ENCODE assay signal across 30 cellular contexts in the genomic region with DNA sequence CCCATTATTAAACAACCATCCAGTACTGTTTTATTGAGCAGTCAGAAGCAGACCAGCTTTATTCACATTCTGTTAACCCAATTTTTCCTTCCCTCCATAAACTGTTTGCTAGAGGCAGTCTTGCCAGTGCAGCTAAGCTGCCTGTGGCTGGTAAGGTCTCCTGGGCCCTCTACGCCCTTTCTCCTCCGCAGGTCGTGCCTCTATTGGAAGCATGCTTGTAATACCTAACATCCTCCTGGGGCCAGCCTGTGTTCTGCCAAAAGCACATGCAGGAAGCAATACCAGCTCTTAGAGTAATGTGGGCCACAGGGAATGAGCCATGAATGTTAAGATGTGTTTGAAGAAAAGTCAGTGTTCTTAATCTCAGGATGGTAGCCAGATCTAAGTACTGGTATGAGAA. TPM values are rescaled to one million over a fixed set of nuclear protein-coding genes. Genes with fewer than 3 reads are reported as not detected.
DNase-seq lines count a peak whose midpoint lies in the region; ATAC-seq and TF ChIP-seq lines count a peak whose summit lies in the region.
"Had no signal": no experiment of that assay in that cellular context is flagged by ENCODE, and none has a peak within 500 bp of the region (broad histone marks: within the 10 kb centered on the region; RNA-seq: fewer than 3 reads in every experiment).

No MANE protein-coding gene starts in this region.

- POLR2A ChIA-PET in activated B cell treated with CpG ODN at 0.5 μM for 24 hours (lab: Charles Lee) (interaction anchor here (1.9 to 2.4 kb wide), 2 partner anchors 9 to 30 kb away, joined by 10 to 18 read pairs; no protein-coding TSS in a partner anchor), PC-3 (lab: Charles Lee; ENCODE audit: unreplicated experiment) (no interaction called here)

- H2AFZ ChIP-seq in PC-3 (ENCODE audit: low read length), result no peak overlapping the region

- intact Hi-C loops in activated B cell treated with CpG ODN at 0.5 μM for 24 hours (cut with micrococcal nuclease), result no loop called here
- intact Hi-C loops in sciatic nerve (cut with DNase I), result no loop called here
- intact Hi-C loops in PC-3 (cut with micrococcal nuclease), result no loop called here

- H4K20me1 ChIP-seq in BLaER1 (no peaks in the 10 kb centered on the region), PC-3 (ENCODE audit: low read length) (no peaks in the 10 kb centered on the region)

- peak overlapping the region in 2 of 3 donors; percentile 44 to 45 for H3K27ac Mint-ChIP-seq in CD4-positive, CD25-positive, alpha-beta regulatory T cell
- H3K27ac Mint-ChIP-seq in activated B cell treated with CpG ODN at 0.5 μM for 24 hours, result peak overlapping the region; percentile 25
- H3K27ac Mint-ChIP-seq: activated T-cell treated with anti-CD3 and anti-CD28 coated beads, Interleukin-2, amount 50 U/mL, for 72 hours; immature natural killer cell had no signal

- H3K9me3 ChIP-seq in BLaER1 (no peaks in the 10 kb centered on the region), PC-3 (ENCODE audit: low read length) (no peaks in the 10 kb centered on the region)
- no peaks in the 10 kb centered on the region for H3K9me3 ChIP-seq in CD4-positive, CD25-positive, alpha-beta regulatory T cell (ENCODE audit: control insufficient read depth in 2 of 2, low read length in 2 of 2)
- H3K9me3 ChIP-seq: spleen, tibial nerve had no signal

- BruUV-seq in PC-3 (replicated peaks; lab: Mats Ljungman, UMichigan), result no TSS peak

- H3K9ac ChIP-seq in BLaER1, result no peak overlapping the region
- H3K9ac ChIP-seq in PC-3 (ENCODE audit: low read length), result no peak overlapping the region

- H3K27me3 ChIP-seq in BLaER1 (no peaks in the 10 kb centered on the region), PC-3 (ENCODE audit: low read length) (peaks cover 75% of the 10 kb centered on the region)
- H3K27me3 ChIP-seq in CD4-positive, CD25-positive, alpha-beta regulatory T cell (ENCODE audit: control insufficient read depth, insufficient read depth, low read length), result no peaks in the 10 kb centered on the region
- H3K27me3 ChIP-seq: spleen, tibial nerve had no signal

- no peak for DNase-seq in CD4-positive, CD25-positive, alpha-beta regulatory T cell
- DNase-seq in activated B cell treated with CpG ODN at 0.5 μM for 24 hours, result no peak
- DNase-seq in sciatic nerve (ENCODE audit: low spot score), result no peak
- DNase-seq in NCI-H1092 treated with DMSO at 0.1 percent for 48 hours (lab: John Stamatoyannopoulos, UW), result no peak
- DNase-seq in PC-3, result no peak
- DNase-seq in NCI-H510A (lab: John Stamatoyannopoulos, UW), result no peak
- DNase-seq: activated T-cell treated with anti-CD3 and anti-CD28 coated beads, Interleukin-2, amount 50 U/mL, for 72 hours; Calu3; caudate nucleus; DND-41; effector memory CD4-positive, alpha-beta T cell; GF-D8; GOT3; immature natural killer cell; left cardiac atrium; NCI-H1048; NCI-H2029 treated with DMSO at 0.1 percent for 48 hours; NCI-H748 treated with DMSO at 0.1 percent for 48 hours; right cardiac atrium; SHP77; spleen; stimulated activated CD8-positive, alpha-beta memory T cell treated with anti-CD3 and anti-CD28 coated beads, Interleukin-4, amount 100 ng/mL, for 48 hours had no signal

- H3K4me3 ChIP-seq in BLaER1 (no peak overlapping the region), PC-3 (ENCODE audit: low read length) (no peak overlapping the region)
- no peak overlapping the region for H3K4me3 ChIP-seq in CD4-positive, CD25-positive, alpha-beta regulatory T cell (ENCODE audit: low read depth, low read length)
- H3K4me3 ChIP-seq: coronary artery, spleen, tibial nerve had no signal

- H3K9me2 ChIP-seq in PC-3 (replicated peaks; ENCODE audit: low read length), result no peaks in the 10 kb centered on the region

- CTCF ChIA-PET in activated B cell treated with CpG ODN at 0.5 μM for 24 hours (lab: Charles Lee), result no interaction called here
- CTCF ChIA-PET in PC-3 (lab: Charles Lee), result no interaction called here

- H3K36me3 ChIP-seq in BLaER1 (no peaks in the 10 kb centered on the region), PC-3 (ENCODE audit: low read depth, low read length) (no peaks in the 10 kb centered on the region)
- no peaks in the 10 kb centered on the region for H3K36me3 ChIP-seq in CD4-positive, CD25-positive, alpha-beta regulatory T cell (ENCODE audit: control insufficient read depth, insufficient read depth, low read length)
- H3K36me3 ChIP-seq: spleen, tibial nerve had no signal

- H3K27me3 Mint-ChIP-seq in CD4-positive, CD25-positive, alpha-beta regulatory T cell, result peaks cover 13% of the 10 kb centered on the region
- no peaks in the 10 kb centered on the region for H3K27me3 Mint-ChIP-seq in activated B cell treated with CpG ODN at 0.5 μM for 24 hours
- H3K27me3 Mint-ChIP-seq: IgD-negative memory B cell had no signal

- H3K4me1 ChIP-seq in BLaER1 (peaks cover 45% of the 10 kb centered on the region), PC-3 (ENCODE audit: insufficient read depth, low read length) (no peaks in the 10 kb centered on the region)
- H3K4me1 ChIP-seq in CD4-positive, CD25-positive, alpha-beta regulatory T cell (ENCODE audit: control insufficient read depth, insufficient read depth, low read length, poor library complexity, severe bottlenecking), result peaks cover 12% of the 10 kb centered on the region

- peaks cover 3 to 29% (median 11%) of the 10 kb centered on the region in 4 donors for H3K4me1 Mint-ChIP-seq in CD4-positive, CD25-positive, alpha-beta regulatory T cell
- peaks cover 73% of the 10 kb centered on the region for H3K4me1 Mint-ChIP-seq in activated B cell treated with CpG ODN at 0.5 μM for 24 hours

- H3K27ac ChIP-seq in BLaER1 (peak overlapping the region; percentile 16; the same call in 1 of the 2 replicates), PC-3 (ENCODE audit: low read length) (no peak overlapping the region)
- H3K27ac ChIP-seq in CD4-positive, CD25-positive, alpha-beta regulatory T cell (ENCODE audit: insufficient read depth, low read length, poor library complexity, severe bottlenecking), result no peak overlapping the region
- H3K27ac ChIP-seq: C4-2B, coronary artery, spleen had no signal

- H3K79me2 ChIP-seq in PC-3 (ENCODE audit: low read length), result no peaks in the 10 kb centered on the region

- H3K4me2 ChIP-seq in BLaER1, result peak overlapping the region; percentile 23
- H3K4me2 ChIP-seq in PC-3 (ENCODE audit: low read length), result no peak overlapping the region

- H3F3A ChIP-seq in PC-3 (ENCODE audit: low read length, unreplicated experiment), result no peaks in the 10 kb centered on the region

- H3K36me3 Mint-ChIP-seq in CD4-positive, CD25-positive, alpha-beta regulatory T cell, result no peaks in the 10 kb centered on the region
- H3K36me3 Mint-ChIP-seq in activated B cell treated with CpG ODN at 0.5 μM for 24 hours (ENCODE audit: low read depth), result peaks cover 40% of the 10 kb centered on the region
- H3K36me3 Mint-ChIP-seq: immature natural killer cell had no signal

- peaks cover 0 to 4% (median 0%) of the 10 kb centered on the region in 7 donors for H3K9me3 Mint-ChIP-seq in CD4-positive, CD25-positive, alpha-beta regulatory T cell
- H3K9me3 Mint-ChIP-seq in activated B cell treated with CpG ODN at 0.5 μM for 24 hours, result no peaks in the 10 kb centered on the region
- H3K9me3 Mint-ChIP-seq: activated T-cell treated with anti-CD3 and anti-CD28 coated beads, Interleukin-2, amount 50 U/mL, for 72 hours; IgD-negative memory B cell; immature natural killer cell had no signal

- H3K4me3 Mint-ChIP-seq in CD4-positive, CD25-positive, alpha-beta regulatory T cell, result no peak overlapping the region
- no peak overlapping the region for H3K4me3 Mint-ChIP-seq in activated B cell treated with CpG ODN at 0.5 μM for 24 hours
- H3K4me3 Mint-ChIP-seq: activated T-cell treated with anti-CD3 and anti-CD28 coated beads, Interleukin-2, amount 50 U/mL, for 72 hours; immature natural killer cell had no signal

- ATAC-seq in CD4-positive, CD25-positive, alpha-beta regulatory T cell (ENCODE audit: low read depth in 2 of 2), result no peak
- no peak for ATAC-seq in activated B cell treated with CpG ODN at 0.5 μM for 24 hours (ENCODE audit: low read depth)
- peak; percentile 78 for ATAC-seq in sciatic nerve
- ATAC-seq in PC-3, result no peak
- ATAC-seq: activated T-cell treated with anti-CD3 and anti-CD28 coated beads, Interleukin-2, amount 50 U/mL, for 72 hours; Panc1; right cardiac atrium had no signal

- TF ChIP-seq CTCF in activated B cell treated with CpG ODN at 0.5 μM for 24 hours (IDR thresholded peaks at IDR 0.05), result no peak
- TF ChIP-seq CTCF in PC-3 (conservative IDR thresholded peaks at IDR 0.05; ENCODE audit: low read depth, low read length), result no peak

RNA-seq across cellular contexts. Expression of gene LY86, which starts 30.9 kb away (rescaled TPM):
- total RNA-seq in CD4-positive, CD25-positive, alpha-beta regulatory T cell, result not detected
- 1 to 10 TPM in 3 of 4 donors, under 1 TPM in 1; 0.31 to 3.1 (median 1.4) TPM for polyA plus RNA-seq in CD4-positive, CD25-positive, alpha-beta regulatory T cell
- total RNA-seq in activated B cell treated with CpG ODN at 0.5 μM for 24 hours, result 57.6 and 58.1 TPM in 2 replicates
- total RNA-seq in sciatic nerve, result 4.1 TPM
- total RNA-seq in PC-3 (2014; rRNA removed), result not detected in 2 replicates
- total RNA-seq: Calu3, epithelial cell of proximal tubule, lung microvascular endothelial cell had no signal

Comparison
In these comparisons a context has a peak if more than half of its experiments do, and no peak if none do; other contexts are left out.
1. RNA of gene LY86, which starts 30.9 kb away (total RNA-seq): 57.6 to 58.1 TPM in activated B cell treated with CpG ODN at 0.5 μM for 24 hours; 4.1 TPM in sciatic nerve (single experiment), not detected in CD4-positive, CD25-positive, alpha-beta regulatory T cell (single experiment) and not detected in PC-3; every median in the first group is over 10 times any median in the second.